In genomic region chr1:213295860-213296259, GRCh38 we compare ENCODE assay signal across 27 cellular contexts.
"Had no signal": no experiment of that assay in that cellular context is flagged by ENCODE, and none has a peak within 500 bp of the region (broad histone marks: within the 10 kb centered on the region; RNA-seq: fewer than 3 reads in every experiment).

No MANE protein-coding gene starts in this region.

- H3K27me3 ChIP-seq: ascending aorta, breast epithelium, cardiac muscle cell, colonic mucosa, esophagus squamous epithelium had no signal

- ATAC-seq: activated CD4-positive, alpha-beta T cell treated with anti-CD3 and anti-CD28 coated beads for 36 hours; activated naive CD4-positive, alpha-beta T cell treated with anti-CD3 and anti-CD28 coated beads, Interleukin-2, amount 50 U/mL, for 72 hours; activated T-cell treated with anti-CD3 and anti-CD28 coated beads, Interleukin-2, amount 50 U/mL, for 72 hours had no signal

- H3K9me3 ChIP-seq: colonic mucosa had no signal

- DNase-seq: activated CD4-positive, alpha-beta memory T cell treated with anti-CD3 and anti-CD28 coated beads, Interleukin-2, amount 10 ng/mL, durations not matched to agents 7 days and 5 days; activated CD4-positive, alpha-beta T cell treated with anti-CD3 and anti-CD28 coated beads for 36 hours; activated CD4-positive, alpha-beta T cell treated with anti-CD3 and anti-CD28 coated beads, Interleukin-2, amount 10 ng/mL, durations not matched to agents 7 days and 5 days; activated CD4-positive, alpha-beta T cell treated with anti-CD3 and anti-CD28 coated beads, Interleukin-2, amount 50 U/mL, for 4 hours; activated CD4-positive, CD25-positive, alpha-beta regulatory T cell; activated CD4-positive, CD25-positive, alpha-beta regulatory T cell treated with anti-CD3 and anti-CD28 coated beads, Interleukin-2, amount 50 U/mL, for 72 hours; activated CD8-positive, alpha-beta memory T cell treated with anti-CD3 and anti-CD28 coated beads, Interleukin-2, amount 50 U/mL, for 48 hours; activated gamma-delta T cell; activated naive CD4-positive, alpha-beta T cell; activated naive CD4-positive, alpha-beta T cell treated with anti-CD3 and anti-CD28 coated beads, Interleukin-2, amount 10 ng/mL, durations not matched to agents 7 days and 5 days; activated naive CD8-positive, alpha-beta T cell treated with anti-CD3 and anti-CD28 coated beads, Interleukin-2, amount 10 ng/mL, durations not matched to agents 7 days and 5 days; activated T-cell treated with anti-CD3 and anti-CD28 coated beads for 4 hours; activated T-cell treated with anti-CD3 and anti-CD28 coated beads, Interleukin-2, amount 50 U/mL, for 24 hours; activated T-cell treated with anti-CD3 and anti-CD28 coated beads, Interleukin-2, amount 50 U/mL, for 72 hours; central memory CD4-positive, alpha-beta T cell; cerebellar nuclear complex; colonic mucosa; effector CD8-positive, alpha-beta T cell; esophagus squamous epithelium; head of caudate nucleus; hippocampal formation; T1000 had no signal

- H3K36me3 ChIP-seq: ascending aorta, breast epithelium, cardiac muscle cell, colonic mucosa, esophagus squamous epithelium had no signal

- H3K4me1 ChIP-seq: ascending aorta, breast epithelium, colonic mucosa, esophagus squamous epithelium had no signal

- H3K27ac ChIP-seq: ascending aorta, breast epithelium, cardiac muscle cell, colonic mucosa, epithelial cell of prostate, esophagus squamous epithelium had no signal

- H3K4me3 ChIP-seq: ascending aorta, breast epithelium, cardiac muscle cell, colonic mucosa, esophagus squamous epithelium had no signal
